In genomic region chr2:162318280-162319222, GRCh38 we compare ENCODE assay signal across 8 cellular contexts. TPM values are rescaled to one million over a fixed set of nuclear protein-coding genes. Genes with fewer than 3 reads are reported as not detected.
DNase-seq lines count a peak whose midpoint lies in the region; ATAC-seq, FAIRE-seq and TF ChIP-seq lines count a peak whose summit lies in the region.

TSS of gene IFIH1 (minus strand) at chr2:162318684. CDS start at chr2:162318307, 377 bp downstream.

- H3K36me3 Mint-ChIP-seq in central memory CD8-positive, alpha-beta T cell (ENCODE audit: insufficient read depth): peaks cover 16% of the 10 kb centered on the region

- TF ChIP-seq POLR2A in A549 (IDR thresholded peaks at IDR 0.05; ENCODE audit: low read length): no peak

- 3% methylated on average over 23 of the region's 47 CpGs for WGBS in A549 (ENCODE audit: missing lambda C conversion rate)

- peaks cover 60% of the 10 kb centered on the region for H3K4me1 Mint-ChIP-seq in central memory CD8-positive, alpha-beta T cell

- H3K4me1 ChIP-seq in A549: peaks cover 5% of the 10 kb centered on the region; the same call in 1 of the 3 replicates

- H3K9me3 Mint-ChIP-seq in central memory CD8-positive, alpha-beta T cell: no peaks in the 10 kb centered on the region

- TF ChIP-seq EP300 in A549 (IDR thresholded peaks at IDR 0.05): no peak

- POLR2A ChIA-PET in A549 (lab: Yijun Ruan, JAX): no interaction called here

- CTCF ChIA-PET in A549 (lab: Yijun Ruan, JAX): interaction anchor here (0.6 to 2.3 kb wide), 7 partner anchors 10 to 445 kb away, joined by 3 to 7 read pairs (median 4); no protein-coding TSS in a partner anchor

- TF ChIP-seq CTCF in A549 (IDR thresholded peaks at IDR 0.05): peak; percentile 29; the same call in 2 of the 3 replicates

- H3K4me2 ChIP-seq in A549: peak within 1 kb of the TSS; percentile 91

- peak within 1 kb of the TSS; percentile 93 for H3K4me3 Mint-ChIP-seq in central memory CD8-positive, alpha-beta T cell

- H3K27me3 Mint-ChIP-seq in central memory CD8-positive, alpha-beta T cell: no peaks in the 10 kb centered on the region

- peak; percentile 70 to 78 for DNase-seq in A549 (ENCODE audit: low read depth in 1 of 2, low spot score in 1 of 2)
- DNase-seq in NCI-H2171 treated with DMSO at 0.1 percent for 48 hours (lab: John Stamatoyannopoulos, UW): peak; percentile 59
- DNase-seq in central memory CD8-positive, alpha-beta T cell (ENCODE audit: low spot score in 2 of 2): peak; percentile 59 to 75
- DNase-seq in islet precursor cell: peak; percentile 74
- DNase-seq in stimulated activated CD4-positive, alpha-beta T cell treated with anti-CD3 and anti-CD28 coated beads, Interleukin-12 subunit alpha, Interleukin-12 subunit beta, amount 100 ng/mL, for 48 hours (ENCODE audit: low read depth in 2 of 3, low spot score in 1 of 3): peak; percentile 68 to 73 (median 68)

- H3K27ac ChIP-seq in A549: peak within 1 kb of the TSS; percentile 55 to 87

- no peak for FAIRE-seq in A549 (lab: Jason Lieb, UNC)

- peak; percentile 94 to 97 for ATAC-seq in A549
- peak; percentile 84 for ATAC-seq in GM18517 (IDR thresholded peaks at IDR 0.05; ENCODE audit: unreplicated experiment)
- peak; percentile 84 for ATAC-seq in HG03039 (IDR thresholded peaks at IDR 0.05; ENCODE audit: unreplicated experiment)
- peak; percentile 86 to 90 for ATAC-seq in activated CD4-positive, CD25-positive, alpha-beta regulatory T cell treated with anti-CD3 and anti-CD28 coated beads, Interleukin-2, amount 50 U/mL, for 24 hours
- peak; percentile 89 for ATAC-seq in central memory CD8-positive, alpha-beta T cell (replicated peaks; ENCODE audit: extremely low read depth, poor library complexity, severe bottlenecking)

- no peak for TF ChIP-seq RAD21 in A549 (conservative IDR thresholded peaks at IDR 0.05 in 1 of 2, IDR thresholded peaks at IDR 0.05 in 1 of 2)

- peak within 1 kb of the TSS; percentile 74 for H3K4me3 ChIP-seq in A549

- no peaks in the 10 kb centered on the region for H3K9me3 ChIP-seq in A549

- H3K27ac Mint-ChIP-seq in central memory CD8-positive, alpha-beta T cell (ENCODE audit: low read depth): peak within 1 kb of the TSS; percentile 100

TF ChIP-seq in A549, 52 proteins besides CTCF, POLR2A, EP300 and RAD21:
- TF ChIP-seq MAX (IDR thresholded peaks at IDR 0.05) (peak; percentile 35), REST (IDR thresholded peaks at IDR 0.05) (0 out of 2 replicates have a peak, but pooled peaks have one; percentile 20), KDM5A (IDR thresholded peaks at IDR 0.05) (no peak)

RNA-seq across cellular contexts. Expression of gene IFIH1, which starts in this region (rescaled TPM):
- polyA plus RNA-seq in A549 (2011; rRNA removed) (0.57 and 0.70 TPM in 2 replicates), A549 (2017; fragmentation: RNase III; extraction: RNeasy Plus Mini Kit Qiagen cat#74134 plus additional on column Dnase treatment) (0.21 to 0.49 TPM (median 0.46 TPM) in 3 replicates)
- polyA plus RNA-seq in A549 (2012; cell fraction: cytosol; rRNA removed): 0.13 and 0.26 TPM in 2 replicates
- polyA plus RNA-seq in A549 (2012; cell fraction: nucleus; rRNA removed): 0.26 and 0.60 TPM in 2 replicates
- polyA minus RNA-seq in A549 (2011; rRNA and poly(A)+ RNA removed): 0.17 and 0.29 TPM in 2 replicates

Comparison
In these comparisons a context has a peak if more than half of its experiments do, and no peak if none do; other contexts are left out.
1. Peak in every context shown above with its lines: DNase-seq, ATAC-seq, H3K4me3 ChIP-seq and H3K27ac ChIP-seq.
2. Peak in DNase-seq, ATAC-seq, H3K4me3 ChIP-seq, H3K27ac ChIP-seq and H3K4me2 ChIP-seq in A549; RNA of the gene not detected or under 1 TPM.